9 cellular contexts compared by ENCODE assay signal in genomic region chr5:169632946-169633345, GRCh38. TPM values are rescaled to one million over a fixed set of nuclear protein-coding genes. Genes with fewer than 3 reads are reported as not detected.
"Had no signal": no experiment of that assay in that cellular context is flagged by ENCODE, and none has a peak within 500 bp of the region (broad histone marks: within the 10 kb centered on the region; RNA-seq: fewer than 3 reads in every experiment).

No MANE protein-coding gene starts in this region.

- H3K36me3 ChIP-seq: HAP-1 had no signal

- H3K9me3 ChIP-seq: HAP-1 had no signal

- H3K4me3 ChIP-seq: GM23248, HAP-1 had no signal

- H3K27me3 Mint-ChIP-seq: IgD-negative memory B cell had no signal

- ATAC-seq: HCT116, HepG2 had no signal

- H3K27ac Mint-ChIP-seq: IgD-negative memory B cell had no signal

- H3K4me3 Mint-ChIP-seq: HFFc6 had no signal

- H3K36me3 Mint-ChIP-seq: IgD-negative memory B cell had no signal

- DNase-seq: GM23248, GOT3, H7, HFFc6, KBM-7 had no signal

RNA-seq across cellular contexts. Expression of gene DOCK2, which starts 4.1 kb away (rescaled TPM):
- total RNA-seq: HepG2 had no signal
